1 cellular context compared by ENCODE assay signal in genomic region chr5:31682847-31683246, GRCh38.
TF ChIP-seq lines count a peak whose summit lies in the region.

No MANE protein-coding gene starts in this region.

TF ChIP-seq in H1, 55 proteins besides CTCF, POLR2A, EP300 and RAD21:
- no peak for TF ChIP-seq FOSL1 (IDR thresholded peaks at IDR 0.05; ENCODE audit: insufficient read depth, low read depth, low read length)
- no peak for TF ChIP-seq NRF1 (IDR thresholded peaks at IDR 0.05; ENCODE audit: low read depth, low read length)
- no peak for TF ChIP-seq KDM4A (IDR thresholded peaks at IDR 0.05; ENCODE audit: low read depth, low read length, severe bottlenecking)
- no peak for TF ChIP-seq CBX8 (IDR thresholded peaks at IDR 0.05; ENCODE audit: borderline replicate concordance, low read depth, low read length)
- TF ChIP-seq ASH2L (IDR thresholded peaks at IDR 0.05; ENCODE audit: low read length): no peak
- no peak for TF ChIP-seq EZH2 (IDR thresholded peaks at IDR 0.05; ENCODE audit: low read depth, low read length, severe bottlenecking)
- TF ChIP-seq POU5F1 (IDR thresholded peaks at IDR 0.05; ENCODE audit: low read depth, low read length): no peak
- TF ChIP-seq POLR2AphosphoS5 (IDR thresholded peaks at IDR 0.05; ENCODE audit: low read depth, low read length): no peak
- TF ChIP-seq, protein P1, sequence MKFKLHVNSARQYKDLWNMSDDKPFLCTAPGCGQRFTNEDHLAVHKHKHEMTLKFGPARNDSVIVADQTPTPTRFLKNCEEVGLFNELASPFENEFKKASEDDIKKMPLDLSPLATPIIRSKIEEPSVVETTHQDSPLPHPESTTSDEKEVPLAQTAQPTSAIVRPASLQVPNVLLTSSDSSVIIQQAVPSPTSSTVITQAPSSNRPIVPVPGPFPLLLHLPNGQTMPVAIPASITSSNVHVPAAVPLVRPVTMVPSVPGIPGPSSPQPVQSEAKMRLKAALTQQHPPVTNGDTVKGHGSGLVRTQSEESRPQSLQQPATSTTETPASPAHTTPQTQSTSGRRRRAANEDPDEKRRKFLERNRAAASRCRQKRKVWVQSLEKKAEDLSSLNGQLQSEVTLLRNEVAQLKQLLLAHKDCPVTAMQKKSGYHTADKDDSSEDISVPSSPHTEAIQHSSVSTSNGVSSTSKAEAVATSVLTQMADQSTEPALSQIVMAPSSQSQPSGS (IDR thresholded peaks at IDR 0.05; ENCODE audit: low read length): no peak
- TF ChIP-seq KDM5A (IDR thresholded peaks at IDR 0.05; ENCODE audit: low read length): no peak
- no peak for TF ChIP-seq SUZ12 (IDR thresholded peaks at IDR 0.05; ENCODE audit: low read length)
- no peak for TF ChIP-seq EGR1 (IDR thresholded peaks at IDR 0.05; ENCODE audit: borderline replicate concordance, low read depth, low read length)
- TF ChIP-seq BACH1 (IDR thresholded peaks at IDR 0.05; ENCODE audit: low read length): no peak
- no peak for TF ChIP-seq ZNF274 (IDR thresholded peaks at IDR 0.05; ENCODE audit: borderline replicate concordance, extremely low read depth, low read length)
- TF ChIP-seq GABPA (IDR thresholded peaks at IDR 0.05; ENCODE audit: borderline replicate concordance, insufficient read depth, low read length): no peak
- no peak for TF ChIP-seq PHF8 (conservative IDR thresholded peaks at IDR 0.05; ENCODE audit: low read depth, low read length)
